Comparison of ENCODE assay signal across 10 cellular contexts in the genomic region with DNA sequence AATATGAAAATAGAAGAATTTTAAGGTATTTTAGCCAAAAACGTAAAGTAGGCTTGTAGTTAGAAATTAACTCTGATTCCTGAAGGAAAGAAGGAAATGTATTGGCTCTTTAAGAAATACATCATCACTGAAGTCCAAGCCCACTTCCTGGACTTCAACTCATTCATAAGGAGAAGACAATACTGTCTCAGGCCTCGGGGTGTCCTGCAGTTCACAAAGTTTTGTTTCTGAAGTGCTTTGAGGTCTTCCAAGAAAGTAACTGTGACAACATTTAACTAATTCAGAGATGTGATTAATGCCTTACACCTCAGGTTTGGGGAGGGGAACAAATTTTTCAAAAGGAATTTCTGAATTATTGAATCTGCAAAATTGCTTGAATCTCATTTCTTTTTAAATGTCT.
DNase-seq lines count a peak whose midpoint lies in the region; ATAC-seq, FAIRE-seq and TF ChIP-seq lines count a peak whose summit lies in the region.
"Had no signal": no experiment of that assay in that cellular context is flagged by ENCODE, and none has a peak within 500 bp of the region (broad histone marks: within the 10 kb centered on the region; RNA-seq: fewer than 3 reads in every experiment).

No MANE protein-coding gene starts in this region.

- TF ChIP-seq CTCF in astrocyte (IDR thresholded peaks at IDR 0.05; ENCODE audit: insufficient read depth, low read depth, low read length) (no peak), tibial nerve (IDR thresholded peaks at IDR 0.05) (peak in 2 of 5 experiments; percentile 47 to 50), OCI-LY7 (conservative IDR thresholded peaks at IDR 0.05; ENCODE audit: low read length) (no peak)

- DNase-seq in NCI-H82 (lab: John Stamatoyannopoulos, UW), result peak; percentile 20
- no peak for DNase-seq in NCI-H82 treated with DMSO at 0.1 percent for 48 hours (lab: John Stamatoyannopoulos, UW; ENCODE audit: unreplicated experiment)
- DNase-seq in astrocyte (ENCODE audit: low read depth), result peak; percentile 55
- DNase-seq in hepatic stellate cell (ENCODE audit: low spot score), result peak; percentile 75
- DNase-seq in tibial nerve (ENCODE audit: low spot score in 2 of 2), result no peak
- DNase-seq in activated CD4-positive, alpha-beta T cell treated with anti-CD3 and anti-CD28 coated beads, Interleukin-2, amount 50 U/mL, for 1 hour, result no peak
- DNase-seq in OCI-LY7 (ENCODE audit: low spot score), result no peak
- DNase-seq: activated naive CD4-positive, alpha-beta T cell treated with anti-CD3 and anti-CD28 coated beads, Interleukin-2, amount 50 U/mL, for 16 hours; stimulated activated CD4-positive, alpha-beta T cell treated with anti-CD3 and anti-CD28 coated beads, Interleukin-12 subunit alpha, Interleukin-12 subunit beta, amount 100 ng/mL, for 4 hours had no signal

- CTCF ChIA-PET in OCI-LY7 (lab: Charles Lee; ENCODE audit: unreplicated experiment), result no interaction called here

- peaks cover 20% of the 10 kb centered on the region for H3K79me2 ChIP-seq in astrocyte (ENCODE audit: insufficient read depth, low read length)
- H3K79me2 ChIP-seq in OCI-LY7 (ENCODE audit: insufficient read depth, low read depth, low read length), result no peaks in the 10 kb centered on the region

- H3K4me3 Mint-ChIP-seq in astrocyte (ENCODE audit: unreplicated experiment), result peak overlapping the region; percentile 85

- no peak overlapping the region for H3K27ac ChIP-seq in astrocyte (ENCODE audit: low read depth, low read length)
- H3K27ac ChIP-seq in tibial nerve, result peak overlapping the region; percentile 82 to 92 (median 91)
- H3K27ac ChIP-seq in OCI-LY7 (ENCODE audit: low read depth, low read length, poor library complexity, severe bottlenecking), result no peak overlapping the region

- peaks cover 4% of the 10 kb centered on the region for H3K4me1 Mint-ChIP-seq in astrocyte (ENCODE audit: low read depth, unreplicated experiment)

- intact Hi-C loops in OCI-LY7 (cut with micrococcal nuclease; ENCODE audit: unreplicated experiment), result no loop called here

- H3K4me3 ChIP-seq in astrocyte (ENCODE audit: insufficient read depth, low read depth, low read length) (peak overlapping the region; percentile 88), tibial nerve (peak overlapping the region in 2 of 4 donors; percentile 77 to 94), OCI-LY7 (ENCODE audit: low read depth, low read length, poor library complexity, severe bottlenecking) (no peak overlapping the region)

- H3K9me2 ChIP-seq in OCI-LY7 (ENCODE audit: insufficient read depth, low read length), result no peaks in the 10 kb centered on the region

- no peaks in the 10 kb centered on the region for H4K20me1 ChIP-seq in astrocyte (ENCODE audit: insufficient read depth, low read length)
- no peaks in the 10 kb centered on the region for H4K20me1 ChIP-seq in OCI-LY7 (ENCODE audit: insufficient read depth, low read length)

- H3K36me3 ChIP-seq in astrocyte (ENCODE audit: insufficient read depth, low read length) (no peaks in the 10 kb centered on the region), tibial nerve (no peaks in the 10 kb centered on the region), OCI-LY7 (ENCODE audit: insufficient read depth, low read length) (no peaks in the 10 kb centered on the region)

- peak in 1 of 2 donors; percentile 66 for TF ChIP-seq EP300 in tibial nerve (IDR thresholded peaks at IDR 0.05)

- H3K36me3 Mint-ChIP-seq in astrocyte (ENCODE audit: low read depth, unreplicated experiment), result no peaks in the 10 kb centered on the region

- H3K9me3 Mint-ChIP-seq in astrocyte (ENCODE audit: unreplicated experiment), result no peaks in the 10 kb centered on the region

- peak overlapping the region; percentile 8 for H2AFZ ChIP-seq in astrocyte (ENCODE audit: low read depth, low read length)
- no peak overlapping the region for H2AFZ ChIP-seq in OCI-LY7 (ENCODE audit: low read length)

- ATAC-seq in GM21723 (IDR thresholded peaks at IDR 0.05; ENCODE audit: unreplicated experiment), result no peak

- H3K9ac ChIP-seq in astrocyte (ENCODE audit: low read length), result no peak overlapping the region

- H3K27ac Mint-ChIP-seq in astrocyte (ENCODE audit: unreplicated experiment), result no peak overlapping the region

- BruUV-seq in OCI-LY7 (replicated peaks; lab: Mats Ljungman, UMichigan), result no TSS peak

- H3K4me2 ChIP-seq in astrocyte (ENCODE audit: low read length) (peak overlapping the region; percentile 79), OCI-LY7 (ENCODE audit: low read length) (no peak overlapping the region)

- H3K4me1 ChIP-seq in astrocyte (ENCODE audit: insufficient read depth, low read length) (peaks cover 11% of the 10 kb centered on the region), tibial nerve (peaks cover 0 to 47% (median 15%) of the 10 kb centered on the region in 4 donors), OCI-LY7 (ENCODE audit: insufficient read depth, low read length, poor library complexity, severe bottlenecking) (no peaks in the 10 kb centered on the region)

- no peak for FAIRE-seq in astrocyte (lab: Jason Lieb, UNC)

- H3K9me3 ChIP-seq in astrocyte (ENCODE audit: insufficient read depth, low read depth, low read length), result no peaks in the 10 kb centered on the region
- no peaks in the 10 kb centered on the region for H3K9me3 ChIP-seq in tibial nerve
- no peaks in the 10 kb centered on the region for H3K9me3 ChIP-seq in OCI-LY7 (ENCODE audit: low read length)

- 5 to 7% methylated on average over 2 of the region's 2 CpGs for WGBS in tibial nerve, 2 donors

- H3K27me3 Mint-ChIP-seq in astrocyte (ENCODE audit: low read depth, unreplicated experiment), result peaks cover 10% of the 10 kb centered on the region

- POLR2A ChIA-PET in OCI-LY7 (lab: Charles Lee), result no interaction called here

- peak; percentile 25 to 49 for TF ChIP-seq POLR2A in tibial nerve (IDR thresholded peaks at IDR 0.05)

- H3K27me3 ChIP-seq in astrocyte (ENCODE audit: insufficient read depth, low read length), result no peaks in the 10 kb centered on the region
- no peaks in the 10 kb centered on the region for H3K27me3 ChIP-seq in tibial nerve

Comparison
In these comparisons a context has a peak if more than half of its experiments do, and no peak if none do; other contexts are left out.
1. DNase-seq: peak in NCI-H82 (single experiment), astrocyte (single experiment) and hepatic stellate cell (single experiment); none in NCI-H82 treated with DMSO at 0.1 percent for 48 hours (single experiment), tibial nerve (0 of 2), activated CD4-positive, alpha-beta T cell treated with anti-CD3 and anti-CD28 coated beads, Interleukin-2, amount 50 U/mL, for 1 hour (single experiment) and OCI-LY7 (single experiment).
2. H3K27ac ChIP-seq: peak in tibial nerve (4 of 4); none in astrocyte (single experiment) and OCI-LY7 (single experiment).